Comparison of ENCODE assay signal across 1 cellular context in the genomic region with DNA sequence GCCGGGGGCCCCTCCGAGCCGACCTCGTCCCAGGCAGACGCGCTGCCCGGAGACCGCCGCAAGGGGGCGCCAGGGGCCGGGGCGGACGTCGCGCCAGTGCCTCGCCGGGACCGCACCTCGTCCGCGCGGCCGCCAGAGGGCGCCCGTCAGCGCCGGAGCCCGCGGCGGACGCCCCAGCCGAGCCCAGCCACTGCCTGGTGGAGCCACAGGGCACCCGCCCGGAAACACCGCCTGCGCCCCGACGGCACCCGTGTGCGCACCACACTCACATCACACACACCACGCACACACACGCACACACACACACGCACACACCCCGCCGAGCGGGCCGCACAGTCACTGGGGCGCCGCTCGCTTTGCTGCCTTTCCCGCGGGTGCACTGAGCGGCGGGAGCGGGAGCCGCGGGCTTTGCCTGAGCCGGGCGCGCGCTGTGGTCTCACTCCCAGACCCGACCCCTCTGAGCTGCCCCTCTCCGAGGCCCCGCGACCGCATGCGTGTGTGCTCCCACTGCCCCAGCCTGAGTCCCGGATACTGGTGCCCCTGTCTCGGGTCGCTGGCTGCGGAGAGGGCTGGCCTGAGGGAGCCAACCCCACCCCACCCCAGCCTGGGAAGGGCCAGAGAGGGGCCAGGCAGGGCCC.
A peak's percentile ranks its signal among the peaks of the same experiment; 100 is the strongest.
TF ChIP-seq lines count a peak whose summit lies in the region.

No MANE protein-coding gene starts in this region.

TF ChIP-seq in WTC11, 78 proteins besides CTCF, POLR2A, EP300 and RAD21 (continued from another document):
- no peak for TF ChIP-seq PRRX2 (CRISPR knock-in tag; IDR thresholded peaks at IDR 0.05)
- TF ChIP-seq ELF4 (CRISPR knock-in tag; IDR thresholded peaks at IDR 0.05; ENCODE audit: low read depth): no peak
- peak; percentile 87 for TF ChIP-seq CREM (CRISPR knock-in tag; IDR thresholded peaks at IDR 0.05)
- TF ChIP-seq GRHL2 (CRISPR knock-in tag; IDR thresholded peaks at IDR 0.05; ENCODE audit: insufficient replicate concordance, severe bottlenecking): no peak
- no peak for TF ChIP-seq ETV6 (CRISPR knock-in tag; IDR thresholded peaks at IDR 0.05)
- no peak for TF ChIP-seq CREB1 (CRISPR knock-in tag; IDR thresholded peaks at IDR 0.05)
- TF ChIP-seq, protein P1, sequence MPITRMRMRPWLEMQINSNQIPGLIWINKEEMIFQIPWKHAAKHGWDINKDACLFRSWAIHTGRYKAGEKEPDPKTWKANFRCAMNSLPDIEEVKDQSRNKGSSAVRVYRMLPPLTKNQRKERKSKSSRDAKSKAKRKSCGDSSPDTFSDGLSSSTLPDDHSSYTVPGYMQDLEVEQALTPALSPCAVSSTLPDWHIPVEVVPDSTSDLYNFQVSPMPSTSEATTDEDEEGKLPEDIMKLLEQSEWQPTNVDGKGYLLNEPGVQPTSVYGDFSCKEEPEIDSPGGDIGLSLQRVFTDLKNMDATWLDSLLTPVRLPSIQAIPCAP (CRISPR knock-in tag; IDR thresholded peaks at IDR 0.05): no peak
- TF ChIP-seq TEAD1 (CRISPR knock-in tag; IDR thresholded peaks at IDR 0.05): no peak
- TF ChIP-seq NR1H2 (CRISPR knock-in tag; IDR thresholded peaks at IDR 0.05): no peak
- TF ChIP-seq TCF7 (CRISPR knock-in tag; IDR thresholded peaks at IDR 0.05; ENCODE audit: low read depth): no peak
- TF ChIP-seq, protein P2, sequence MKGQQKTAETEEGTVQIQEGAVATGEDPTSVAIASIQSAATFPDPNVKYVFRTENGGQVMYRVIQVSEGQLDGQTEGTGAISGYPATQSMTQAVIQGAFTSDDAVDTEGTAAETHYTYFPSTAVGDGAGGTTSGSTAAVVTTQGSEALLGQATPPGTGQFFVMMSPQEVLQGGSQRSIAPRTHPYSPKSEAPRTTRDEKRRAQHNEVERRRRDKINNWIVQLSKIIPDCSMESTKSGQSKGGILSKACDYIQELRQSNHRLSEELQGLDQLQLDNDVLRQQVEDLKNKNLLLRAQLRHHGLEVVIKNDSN (CRISPR knock-in tag; IDR thresholded peaks at IDR 0.05): no peak
- TF ChIP-seq, protein P3, sequence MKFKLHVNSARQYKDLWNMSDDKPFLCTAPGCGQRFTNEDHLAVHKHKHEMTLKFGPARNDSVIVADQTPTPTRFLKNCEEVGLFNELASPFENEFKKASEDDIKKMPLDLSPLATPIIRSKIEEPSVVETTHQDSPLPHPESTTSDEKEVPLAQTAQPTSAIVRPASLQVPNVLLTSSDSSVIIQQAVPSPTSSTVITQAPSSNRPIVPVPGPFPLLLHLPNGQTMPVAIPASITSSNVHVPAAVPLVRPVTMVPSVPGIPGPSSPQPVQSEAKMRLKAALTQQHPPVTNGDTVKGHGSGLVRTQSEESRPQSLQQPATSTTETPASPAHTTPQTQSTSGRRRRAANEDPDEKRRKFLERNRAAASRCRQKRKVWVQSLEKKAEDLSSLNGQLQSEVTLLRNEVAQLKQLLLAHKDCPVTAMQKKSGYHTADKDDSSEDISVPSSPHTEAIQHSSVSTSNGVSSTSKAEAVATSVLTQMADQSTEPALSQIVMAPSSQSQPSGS (CRISPR knock-in tag; IDR thresholded peaks at IDR 0.05; ENCODE audit: borderline replicate concordance, low read depth): no peak
